7 cellular contexts compared by ENCODE assay signal in the genomic region with DNA sequence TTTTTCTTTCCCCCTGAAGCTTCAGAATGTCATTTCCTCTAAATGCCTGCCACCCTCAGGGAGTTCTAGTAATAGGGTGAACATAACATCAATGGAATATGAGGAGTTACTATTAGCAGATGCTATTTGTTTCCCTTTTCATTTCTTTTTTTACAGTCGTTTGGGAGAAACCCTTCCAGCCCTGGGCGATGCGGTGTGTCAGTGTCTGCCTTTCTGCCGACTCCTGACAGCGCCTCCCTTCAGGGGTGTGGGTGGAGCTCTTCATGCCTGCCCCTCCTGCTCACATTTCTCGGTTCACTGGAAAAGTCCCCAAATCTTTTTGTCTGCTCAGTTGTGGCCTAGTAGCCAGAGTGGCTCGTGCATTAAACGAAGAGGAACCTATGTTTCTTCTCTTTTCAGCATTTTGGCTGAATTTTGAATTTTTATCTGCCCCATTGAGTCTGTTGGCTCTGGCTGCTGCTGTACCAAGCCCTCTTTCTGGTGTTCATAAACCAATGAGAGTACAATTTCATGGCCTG.
DNase-seq lines count a peak whose midpoint lies in the region; ATAC-seq, FAIRE-seq and TF ChIP-seq lines count a peak whose summit lies in the region.

No MANE protein-coding gene starts in this region.

- peak; percentile 11 for TF ChIP-seq CTCF in cardiac fibroblast (IDR thresholded peaks at IDR 0.05; ENCODE audit: low read depth, low read length)

- peak overlapping the region in 1 of 2 donors; percentile 18 for H3K4me3 ChIP-seq in cardiac fibroblast (replicated peaks in 1 of 2; ENCODE audit: low read depth in 2 of 2, low read length in 2 of 2)

- DNase-seq in H54 (ENCODE audit: insufficient read length, low spot score) (no peak), NAMALWA (ENCODE audit: low spot score) (peak; percentile 37), cardiac fibroblast (ENCODE audit: low read depth in 2 of 2) (peak; percentile 58 to 67), left kidney (ENCODE audit: low read depth, low spot score) (peak; percentile 81)
- DNase-seq in activated effector memory CD4-positive, alpha-beta T cell treated with Interleukin-2 at 50 U/mL for 16 hours, result no peak

- peak; percentile 69 for ATAC-seq in GM18508 (IDR thresholded peaks at IDR 0.05; ENCODE audit: insufficient read depth, unreplicated experiment)

- FAIRE-seq in H54 (lab: Jason Lieb, UNC), result peak; percentile 52

- H3K27ac ChIP-seq in temporal lobe (ENCODE audit: low read depth, low read length), result peak overlapping the region; percentile 31

- TF ChIP-seq POLR2A in H54 (IDR thresholded peaks at IDR 0.05; ENCODE audit: low read depth, low read length), result no peak

Comparison
In these comparisons a context has a peak if more than half of its experiments do, and no peak if none do; other contexts are left out.
1. DNase-seq: peak in NAMALWA (single experiment), cardiac fibroblast (2 of 2) and left kidney (single experiment); none in H54 (single experiment) and activated effector memory CD4-positive, alpha-beta T cell treated with Interleukin-2 at 50 U/mL for 16 hours (single experiment).